ENCODE assay signal across 8 cellular contexts in the genomic region with DNA sequence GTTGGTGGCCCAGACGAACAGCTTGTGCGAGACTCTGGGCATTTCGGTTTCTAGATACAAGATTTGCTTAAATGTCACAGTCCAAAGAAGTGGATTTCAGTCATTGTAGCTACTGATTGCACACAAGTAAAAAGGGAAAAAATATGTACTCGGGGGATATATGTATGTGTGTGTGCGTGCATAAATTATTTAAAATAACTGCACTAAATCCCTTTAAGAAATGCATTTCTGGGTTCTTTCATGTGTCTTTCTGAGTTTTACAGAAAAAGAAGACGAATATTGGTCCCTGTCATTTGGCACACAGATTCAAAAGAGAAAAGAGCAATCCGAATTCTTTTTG. TPM values are rescaled to one million over a fixed set of nuclear protein-coding genes. Genes with fewer than 3 reads are reported as not detected.
DNase-seq lines count a peak whose midpoint lies in the region; ATAC-seq and TF ChIP-seq lines count a peak whose summit lies in the region.

No MANE protein-coding gene starts in this region.

- H4K20me1 ChIP-seq in SK-N-SH (ENCODE audit: insufficient read depth), result no peaks in the 10 kb centered on the region

- H3K4me1 Mint-ChIP-seq in activated T-helper 1 cell treated with anti-CD3 and anti-CD28 coated beads, Interleukin-12 subunit alpha, Interleukin-12 subunit beta, Interleukin-2, Interleukin-4 antibody, amounts not matched to agents 30 ng/mL and 10 ng/mL and 1 ng/mL, durations not matched to agents 14 hours and 24 hours and 36 hours (ENCODE audit: low read depth), result peaks cover 33% of the 10 kb centered on the region
- peaks cover 37% of the 10 kb centered on the region for H3K4me1 Mint-ChIP-seq in stimulated activated memory B cell treated with anti-CD40 and anti-IgM and Interleukin-4, amounts not matched to agents 10 μg/mL and 1 μg/mL and 100 μg/mL, for 72 hours

- H3K27me3 Mint-ChIP-seq in activated T-helper 1 cell treated with anti-CD3 and anti-CD28 coated beads, Interleukin-12 subunit alpha, Interleukin-12 subunit beta, Interleukin-2, Interleukin-4 antibody, amounts not matched to agents 30 ng/mL and 10 ng/mL and 1 ng/mL, durations not matched to agents 14 hours and 24 hours and 36 hours (ENCODE audit: insufficient read depth), result peaks cover 56% of the 10 kb centered on the region
- peaks cover 76% of the 10 kb centered on the region for H3K27me3 Mint-ChIP-seq in stimulated activated memory B cell treated with anti-CD40 and anti-IgM and Interleukin-4, amounts not matched to agents 10 μg/mL and 1 μg/mL and 100 μg/mL, for 72 hours

- intact Hi-C loops in activated T-helper 1 cell treated with anti-CD3 and anti-CD28 coated beads, Interleukin-12 subunit alpha, Interleukin-12 subunit beta, Interleukin-2, Interleukin-4 antibody, amounts not matched to agents 30 ng/mL and 10 ng/mL and 1 ng/mL, durations not matched to agents 14 hours and 24 hours and 36 hours (cut with micrococcal nuclease), result loop anchor here (5.0 to 10.0 kb wide), 7 partner anchors 147 to 1932 kb away; no protein-coding TSS in a partner anchor

- CTCF ChIA-PET in SK-N-SH (lab: Yijun Ruan, JAX), result interaction anchor here (0.8 to 3.6 kb wide), 23 partner anchors 9 to 1839 kb away, joined by 3 to 26 read pairs (median 5); no protein-coding TSS in a partner anchor

- DNase-seq in SK-N-SH (no peak), medulla oblongata (ENCODE audit: extremely low spot score) (no peak), DMS114 treated with DMSO at 0.1 percent for 48 hours (lab: John Stamatoyannopoulos, UW; ENCODE audit: unreplicated experiment) (no peak)
- DNase-seq in activated T-helper 1 cell treated with anti-CD3 and anti-CD28 coated beads, Interleukin-12 subunit alpha, Interleukin-12 subunit beta, Interleukin-2, Interleukin-4 antibody, amounts not matched to agents 30 ng/mL and 10 ng/mL and 1 ng/mL, durations not matched to agents 14 hours and 24 hours and 36 hours (ENCODE audit: low spot score), result no peak

- no peak for TF ChIP-seq RAD21 in SK-N-SH (IDR thresholded peaks at IDR 0.05; ENCODE audit: low read length)

- H3K9ac ChIP-seq in SK-N-SH (no peak overlapping the region), iPS-20b (ENCODE audit: low read depth, low read length) (peak overlapping the region; percentile 59; the same call in 1 of the 2 replicates)

- no peak for TF ChIP-seq EP300 in SK-N-SH (IDR thresholded peaks at IDR 0.05; ENCODE audit: borderline replicate concordance in 1 of 2, low read depth in 1 of 2, low read length in 1 of 2)

- H2AFZ ChIP-seq in SK-N-SH (ENCODE audit: low read depth), result peak overlapping the region; percentile 70

- H3F3A ChIP-seq in SK-N-SH (replicated peaks; ENCODE audit: insufficient read depth), result peaks cover 5% of the 10 kb centered on the region

- 2% methylated on average over 7 of the region's 7 CpGs for WGBS in SK-N-SH (ENCODE audit: low lambda C conversion rate)

- no peak overlapping the region for H3K27ac ChIP-seq in SK-N-SH (ENCODE audit: low read depth in 2 of 2, low read length in 1 of 2)
- H3K27ac ChIP-seq in iPS-20b (ENCODE audit: low read length), result no peak overlapping the region

- POLR2A ChIA-PET in SK-N-SH (lab: Yijun Ruan, JAX), result no interaction called here

- H3K9me3 Mint-ChIP-seq in activated T-helper 1 cell treated with anti-CD3 and anti-CD28 coated beads, Interleukin-12 subunit alpha, Interleukin-12 subunit beta, Interleukin-2, Interleukin-4 antibody, amounts not matched to agents 30 ng/mL and 10 ng/mL and 1 ng/mL, durations not matched to agents 14 hours and 24 hours and 36 hours, result no peaks in the 10 kb centered on the region
- no peaks in the 10 kb centered on the region for H3K9me3 Mint-ChIP-seq in stimulated activated memory B cell treated with anti-CD40 and anti-IgM and Interleukin-4, amounts not matched to agents 10 μg/mL and 1 μg/mL and 100 μg/mL, for 72 hours

- no peaks in the 10 kb centered on the region for H3K9me2 ChIP-seq in SK-N-SH

- no peak for TF ChIP-seq CTCF in SK-N-SH (IDR thresholded peaks at IDR 0.05)

- peak overlapping the region; percentile 93 for H3K4me2 ChIP-seq in SK-N-SH

- H3K4me3 Mint-ChIP-seq in activated T-helper 1 cell treated with anti-CD3 and anti-CD28 coated beads, Interleukin-12 subunit alpha, Interleukin-12 subunit beta, Interleukin-2, Interleukin-4 antibody, amounts not matched to agents 30 ng/mL and 10 ng/mL and 1 ng/mL, durations not matched to agents 14 hours and 24 hours and 36 hours, result peak overlapping the region; percentile 67
- H3K4me3 Mint-ChIP-seq in stimulated activated memory B cell treated with anti-CD40 and anti-IgM and Interleukin-4, amounts not matched to agents 10 μg/mL and 1 μg/mL and 100 μg/mL, for 72 hours, result peak overlapping the region; percentile 81

- H3K4me1 ChIP-seq in SK-N-SH (ENCODE audit: control insufficient read depth in 1 of 2, insufficient read depth in 2 of 2, low read depth in 1 of 2, low read length in 1 of 2) (peaks cover 0 to 10% of the 10 kb centered on the region in 2 experiments; a peak in 1 of 4 replicates), iPS-20b (ENCODE audit: insufficient read depth, low read length) (peaks cover 13% of the 10 kb centered on the region; the same call in 1 of the 2 replicates)

- ATAC-seq in SK-N-SH treated with all-trans-retinoic acid at 6 μM for 48 hours, result no peak
- no peak for ATAC-seq in stimulated activated memory B cell treated with anti-CD40 and anti-IgM and Interleukin-4, amounts not matched to agents 10 μg/mL and 1 μg/mL and 100 μg/mL, for 72 hours
- no peak for ATAC-seq in GM19463 (IDR thresholded peaks at IDR 0.05; ENCODE audit: unreplicated experiment)

- no peak overlapping the region for H3K27ac Mint-ChIP-seq in activated T-helper 1 cell treated with anti-CD3 and anti-CD28 coated beads, Interleukin-12 subunit alpha, Interleukin-12 subunit beta, Interleukin-2, Interleukin-4 antibody, amounts not matched to agents 30 ng/mL and 10 ng/mL and 1 ng/mL, durations not matched to agents 14 hours and 24 hours and 36 hours
- no peak overlapping the region for H3K27ac Mint-ChIP-seq in stimulated activated memory B cell treated with anti-CD40 and anti-IgM and Interleukin-4, amounts not matched to agents 10 μg/mL and 1 μg/mL and 100 μg/mL, for 72 hours

- H3K36me3 Mint-ChIP-seq in activated T-helper 1 cell treated with anti-CD3 and anti-CD28 coated beads, Interleukin-12 subunit alpha, Interleukin-12 subunit beta, Interleukin-2, Interleukin-4 antibody, amounts not matched to agents 30 ng/mL and 10 ng/mL and 1 ng/mL, durations not matched to agents 14 hours and 24 hours and 36 hours (ENCODE audit: low read depth), result no peaks in the 10 kb centered on the region
- no peaks in the 10 kb centered on the region for H3K36me3 Mint-ChIP-seq in stimulated activated memory B cell treated with anti-CD40 and anti-IgM and Interleukin-4, amounts not matched to agents 10 μg/mL and 1 μg/mL and 100 μg/mL, for 72 hours

- H3K36me3 ChIP-seq in SK-N-SH (replicated peaks in 1 of 2; ENCODE audit: control insufficient read depth in 1 of 2, insufficient read depth in 2 of 2, low read length in 1 of 2) (no peaks in the 10 kb centered on the region), iPS-20b (ENCODE audit: insufficient read depth, low read depth, low read length) (no peaks in the 10 kb centered on the region)

- no peaks in the 10 kb centered on the region for H3K79me2 ChIP-seq in SK-N-SH (ENCODE audit: insufficient read depth)

- H3K27me3 ChIP-seq in SK-N-SH (ENCODE audit: insufficient read depth), result peaks cover 57% of the 10 kb centered on the region
- peaks cover 60% of the 10 kb centered on the region for H3K27me3 ChIP-seq in iPS-20b (ENCODE audit: insufficient read depth, low read length)

- H3K4me3 ChIP-seq in SK-N-SH (ENCODE audit: low read depth in 2 of 2, low read length in 1 of 2) (peak overlapping the region; percentile 50 to 74; a peak in 3 of 4 replicates), iPS-20b (ENCODE audit: low read length) (peak overlapping the region; percentile 68; the same call in 1 of the 2 replicates)

- H3K9me3 ChIP-seq in SK-N-SH (no peaks in the 10 kb centered on the region), iPS-20b (ENCODE audit: insufficient read depth, low read depth, low read length) (no peaks in the 10 kb centered on the region)

TF ChIP-seq in SK-N-SH, 30 proteins besides CTCF, POLR2A, EP300 and RAD21 (continues in another document):
- TF ChIP-seq, protein P1, sequence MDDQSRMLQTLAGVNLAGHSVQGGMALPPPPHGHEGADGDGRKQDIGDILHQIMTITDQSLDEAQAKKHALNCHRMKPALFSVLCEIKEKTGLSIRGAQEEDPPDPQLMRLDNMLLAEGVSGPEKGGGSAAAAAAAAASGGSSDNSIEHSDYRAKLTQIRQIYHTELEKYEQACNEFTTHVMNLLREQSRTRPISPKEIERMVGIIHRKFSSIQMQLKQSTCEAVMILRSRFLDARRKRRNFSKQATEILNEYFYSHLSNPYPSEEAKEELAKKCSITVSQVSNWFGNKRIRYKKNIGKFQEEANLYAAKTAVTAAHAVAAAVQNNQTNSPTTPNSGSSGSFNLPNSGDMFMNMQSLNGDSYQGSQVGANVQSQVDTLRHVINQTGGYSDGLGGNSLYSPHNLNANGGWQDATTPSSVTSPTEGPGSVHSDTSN (IDR thresholded peaks at IDR 0.05), result no peak
- no peak for TF ChIP-seq NRF1 (IDR thresholded peaks at IDR 0.05; ENCODE audit: low read depth, low read length)
- TF ChIP-seq ELF1 (IDR thresholded peaks at IDR 0.05), result no peak
- TF ChIP-seq RCOR1 (IDR thresholded peaks at IDR 0.05; ENCODE audit: low read length), result no peak
- no peak for TF ChIP-seq YY1 (IDR thresholded peaks at IDR 0.05; ENCODE audit: low read depth)

TF ChIP-seq in SK-N-SH treated with all-trans-retinoic acid at 6 μM for 48 hours, 23 proteins besides CTCF, POLR2A, EP300 and RAD21 (continues in another document):
- TF ChIP-seq ARNTL (CRISPR knock-in tag; IDR thresholded peaks at IDR 0.05; ENCODE audit: borderline replicate concordance, low read depth), result no peak

RNA-seq across cellular contexts. Expression of a gene that starts 2.1 kb away (rescaled TPM):
- 0.73 and 0.90 TPM in 2 replicates for polyA plus RNA-seq in SK-N-SH (2012; rRNA removed)
- polyA plus RNA-seq in SK-N-SH (2012; cell fraction: cytosol; rRNA removed), result 0.62 and 0.76 TPM in 2 replicates
- 1.3 and 1.8 TPM in 2 replicates for polyA plus RNA-seq in SK-N-SH (2012; cell fraction: nucleus; rRNA removed)
- total RNA-seq in activated T-helper 1 cell treated with anti-CD3 and anti-CD28 coated beads, Interleukin-12 subunit alpha, Interleukin-12 subunit beta, Interleukin-2, Interleukin-4 antibody, amounts not matched to agents 30 ng/mL and 10 ng/mL and 1 ng/mL, durations not matched to agents 14 hours and 24 hours and 36 hours, result 0.22 and 0.23 TPM in 2 replicates
